17 cellular contexts compared by ENCODE assay signal in the genomic region with DNA sequence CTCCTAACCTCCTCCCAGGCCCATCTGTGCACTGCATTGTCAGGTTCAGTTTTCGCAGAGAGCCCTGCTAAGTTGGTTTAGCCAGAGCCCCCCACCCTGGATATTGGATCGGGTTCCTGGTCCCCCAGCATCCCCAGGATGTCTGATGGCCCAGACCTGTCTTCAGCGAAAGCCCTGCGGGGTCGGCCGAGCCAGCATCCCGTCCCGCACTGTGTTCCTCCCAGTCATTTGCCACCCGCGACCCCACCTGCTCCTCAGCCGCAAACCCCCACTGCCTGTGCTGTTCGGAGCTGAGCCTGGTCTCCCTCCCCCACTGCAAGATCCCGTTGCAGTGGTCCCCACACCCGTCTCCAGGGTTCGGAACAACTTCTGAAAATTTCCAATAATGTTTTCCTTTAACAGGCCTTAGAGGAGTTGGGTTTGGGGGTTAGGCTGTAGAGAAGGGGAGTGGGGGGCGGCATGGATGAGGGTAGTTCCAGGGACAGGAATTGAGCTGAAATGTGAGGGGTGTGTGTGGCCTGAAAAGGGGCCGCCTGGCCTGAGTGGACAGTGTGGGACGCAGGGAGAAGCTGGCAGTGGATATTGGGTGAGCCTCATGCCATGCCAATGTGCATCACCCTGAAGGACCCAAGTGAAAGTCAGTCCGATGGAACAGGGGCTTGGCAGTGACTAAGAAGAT. TPM values are rescaled to one million over a fixed set of nuclear protein-coding genes. Genes with fewer than 3 reads are reported as not detected.
DNase-seq lines count a peak whose midpoint lies in the region; ATAC-seq lines count a peak whose summit lies in the region.
"Had no signal": no experiment of that assay in that cellular context is flagged by ENCODE, and none has a peak within 500 bp of the region (broad histone marks: within the 10 kb centered on the region; RNA-seq: fewer than 3 reads in every experiment).

No MANE protein-coding gene starts in this region.

- peak overlapping the region; percentile 93 for H3K4me3 Mint-ChIP-seq in T-helper 17 cell
- H3K4me3 Mint-ChIP-seq in memory B cell = peak overlapping the region; percentile 95
- H3K4me3 Mint-ChIP-seq in stimulated activated effector memory CD8-positive, alpha-beta T cell treated with anti-CD3 and anti-CD28 coated beads, Interleukin-12 subunit alpha, Interleukin-12 subunit beta, amount 100 ng/mL, for 72 hours = peak overlapping the region; percentile 85

- H3K27me3 Mint-ChIP-seq in T-helper 17 cell (peaks cover 10% of the 10 kb centered on the region), memory B cell (no peaks in the 10 kb centered on the region)

- H3K27ac Mint-ChIP-seq in T-helper 17 cell (peak overlapping the region; percentile 88), memory B cell (no peak overlapping the region)
- H3K27ac Mint-ChIP-seq in stimulated activated effector memory CD8-positive, alpha-beta T cell treated with anti-CD3 and anti-CD28 coated beads, Interleukin-12 subunit alpha, Interleukin-12 subunit beta, amount 100 ng/mL, for 72 hours = no peak overlapping the region

- DNase-seq in activated effector memory CD4-positive, alpha-beta T cell treated with anti-CD3 and anti-CD28 coated beads, Interleukin-2, amount 50 U/mL, for 16 hours = peak; percentile 52
- no peak for DNase-seq in activated effector memory CD4-positive, alpha-beta T cell treated with Interleukin-2 at 50 U/mL for 16 hours
- no peak for DNase-seq in T-helper 17 cell
- DNase-seq in memory B cell (ENCODE audit: low spot score in 2 of 2) = no peak
- DNase-seq in stimulated activated effector memory CD8-positive, alpha-beta T cell treated with anti-CD3 and anti-CD28 coated beads, Interleukin-12 subunit alpha, Interleukin-12 subunit beta, amount 100 ng/mL, for 72 hours (ENCODE audit: low spot score in 2 of 2) = no peak
- no peak for DNase-seq in T-helper 1 cell
- DNase-seq in NK-92 treated with Interleukin-12 subunit alpha and Interleukin-12 subunit beta, amount 100 ng/mL, for 24 hours (lab: John Stamatoyannopoulos, UW) = no peak
- DNase-seq: amniotic stem cell, cortex of kidney, NCI-H2029, nucleus accumbens had no signal

- H3K9me3 Mint-ChIP-seq in memory B cell = no peaks in the 10 kb centered on the region
- H3K9me3 Mint-ChIP-seq in stimulated activated effector memory CD8-positive, alpha-beta T cell treated with anti-CD3 and anti-CD28 coated beads, Interleukin-12 subunit alpha, Interleukin-12 subunit beta, amount 100 ng/mL, for 72 hours = no peaks in the 10 kb centered on the region

- ATAC-seq in T-helper 17 cell (no peak), memory B cell (ENCODE audit: low read depth) (no peak), HG03175 (IDR thresholded peaks at IDR 0.05; ENCODE audit: unreplicated experiment) (no peak)
- no peak for ATAC-seq in stimulated activated effector memory CD8-positive, alpha-beta T cell treated with anti-CD3 and anti-CD28 coated beads, Interleukin-12 subunit alpha, Interleukin-12 subunit beta, amount 100 ng/mL, for 72 hours
- ATAC-seq: heart left ventricle had no signal

- no peaks in the 10 kb centered on the region for H3K9me3 ChIP-seq in T-helper 17 cell (ENCODE audit: control insufficient read depth, low read length, poor library complexity, severe bottlenecking)
- H3K9me3 ChIP-seq: heart left ventricle had no signal

- H3K36me3 Mint-ChIP-seq in T-helper 17 cell (ENCODE audit: low read depth) (no peaks in the 10 kb centered on the region), memory B cell (peaks cover 4% of the 10 kb centered on the region)
- peaks cover 11% of the 10 kb centered on the region for H3K36me3 Mint-ChIP-seq in stimulated activated effector memory CD8-positive, alpha-beta T cell treated with anti-CD3 and anti-CD28 coated beads, Interleukin-12 subunit alpha, Interleukin-12 subunit beta, amount 100 ng/mL, for 72 hours

- H3K4me1 Mint-ChIP-seq in T-helper 17 cell = peaks cover 28% of the 10 kb centered on the region
- peaks cover 22% of the 10 kb centered on the region for H3K4me1 Mint-ChIP-seq in memory B cell
- peaks cover 29% of the 10 kb centered on the region for H3K4me1 Mint-ChIP-seq in stimulated activated effector memory CD8-positive, alpha-beta T cell treated with anti-CD3 and anti-CD28 coated beads, Interleukin-12 subunit alpha, Interleukin-12 subunit beta, amount 100 ng/mL, for 72 hours

RNA-seq across cellular contexts. Expression of gene COPS9, which starts 1.6 kb away (rescaled TPM):
- total RNA-seq in T-helper 17 cell = 10 to 100 TPM; 65.0 to 74.0 TPM

RNA-seq across cellular contexts. Expression of gene OTOS, which starts 2.7 kb away (rescaled TPM):
- total RNA-seq in T-helper 17 cell = not detected
- total RNA-seq: activated CD8-positive, alpha-beta memory T cell treated with anti-CD3 and anti-CD28 coated beads for 36 hours; esophagus mucosa; T-helper 2 cell treated with Interferon-gamma antibody and Interleukin-4, amounts not matched to agents 100 ng/mL and 5 ng/mL, for 36 hours; temporal lobe had no signal
